In genomic region chr9:115775669-115776068, GRCh38 we compare ENCODE assay signal across 22 cellular contexts.
"Had no signal": no experiment of that assay in that cellular context is flagged by ENCODE, and none has a peak within 500 bp of the region (broad histone marks: within the 10 kb centered on the region; RNA-seq: fewer than 3 reads in every experiment).

No MANE protein-coding gene starts in this region.

- H3K9me3 ChIP-seq: esophagus muscularis mucosa, right lobe of liver, testis, transverse colon had no signal

- H2AFZ ChIP-seq: hepatocyte had no signal

- H3K27ac ChIP-seq: esophagus muscularis mucosa, hepatocyte, right lobe of liver, skin epidermis, testis, transverse colon had no signal

- H3K79me2 ChIP-seq: hepatocyte had no signal

- H3K4me2 ChIP-seq: hepatocyte had no signal

- H3K27me3 ChIP-seq: esophagus muscularis mucosa, hepatocyte, right lobe of liver, testis, transverse colon had no signal

- H3K4me1 ChIP-seq: esophagus muscularis mucosa, right lobe of liver, testis, transverse colon had no signal

- H3K4me3 ChIP-seq: esophagus muscularis mucosa, hepatocyte, right lobe of liver, skin epidermis, testis, transverse colon had no signal

- DNase-seq: activated B cell treated with CpG ODN at 0.5 μM for 24 hours; activated CD4-positive, alpha-beta T cell treated with anti-CD3 and anti-CD28 coated beads for 36 hours; activated CD8-positive, alpha-beta memory T cell treated with anti-CD3 and anti-CD28 coated beads, Interleukin-2, amount 10 ng/mL, durations not matched to agents 7 days and 5 days; activated CD8-positive, alpha-beta T cell treated with anti-CD3 and anti-CD28 coated beads, Interleukin-2, amount 10 ng/mL, durations not matched to agents 7 days and 5 days; activated naive CD4-positive, alpha-beta T cell; activated T-cell treated with anti-CD3 and anti-CD28 coated beads, Interleukin-2, amount 50 U/mL, for 48 hours; dermis blood vessel endothelial cell; effector CD4-positive, alpha-beta T cell; left cardiac atrium; naive B cell; posterior cingulate gyrus; right lobe of liver; stimulated activated CD4-positive, alpha-beta T cell treated with anti-CD3 and anti-CD28 coated beads, Interleukin-12 subunit alpha, Interleukin-12 subunit beta, amount 100 ng/mL, for 4 hours; stimulated activated CD4-positive, alpha-beta T cell treated with anti-CD3 and anti-CD28 coated beads, Interleukin-4, amount 100 ng/mL, for 1 hour; stimulated activated naive CD8-positive, alpha-beta T cell treated with anti-CD3 and anti-CD28 coated beads, Interleukin-15, Interleukin-2, amounts not matched to agents 100 U/mL and 50 U/mL, for 24 hours; T-helper 2 cell; testis; transverse colon had no signal

- ATAC-seq: activated CD4-positive, alpha-beta T cell treated with anti-CD3 and anti-CD28 coated beads for 36 hours; activated CD8-positive, alpha-beta memory T cell treated with anti-CD3 and anti-CD28 coated beads, Interleukin-2, amount 10 ng/mL, durations not matched to agents 7 days and 5 days; activated CD8-positive, alpha-beta T cell treated with anti-CD3 and anti-CD28 coated beads, Interleukin-2, amount 10 ng/mL, durations not matched to agents 7 days and 5 days; activated naive CD4-positive, alpha-beta T cell treated with anti-CD3 and anti-CD28 coated beads, Interleukin-2, amount 50 U/mL, for 72 hours; left cardiac atrium; right lobe of liver; stimulated activated naive CD8-positive, alpha-beta T cell treated with anti-CD3 and anti-CD28 coated beads, Interleukin-15, Interleukin-2, amounts not matched to agents 100 U/mL and 50 U/mL, for 24 hours had no signal

- H3K36me3 ChIP-seq: esophagus muscularis mucosa, right lobe of liver, transverse colon had no signal
